Comparison of ENCODE assay signal across 1 cellular context in genomic region chr10:71685554-71686202, GRCh38.
TF ChIP-seq lines count a peak whose summit lies in the region.

No MANE protein-coding gene starts in this region.

TF ChIP-seq in H1, 55 proteins besides CTCF, POLR2A, EP300 and RAD21:
- TF ChIP-seq, protein P1, sequence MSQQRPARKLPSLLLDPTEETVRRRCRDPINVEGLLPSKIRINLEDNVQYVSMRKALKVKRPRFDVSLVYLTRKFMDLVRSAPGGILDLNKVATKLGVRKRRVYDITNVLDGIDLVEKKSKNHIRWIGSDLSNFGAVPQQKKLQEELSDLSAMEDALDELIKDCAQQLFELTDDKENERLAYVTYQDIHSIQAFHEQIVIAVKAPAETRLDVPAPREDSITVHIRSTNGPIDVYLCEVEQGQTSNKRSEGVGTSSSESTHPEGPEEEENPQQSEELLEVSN (IDR thresholded peaks at IDR 0.05), result 0 out of 2 replicates have a peak, but pooled peaks have one; percentile 15
- TF ChIP-seq TBP (IDR thresholded peaks at IDR 0.05; ENCODE audit: low read depth, low read length), result no peak
TF ChIP-seq in H1: peak in this region for 1.
